ENCODE assay signal across 1 cellular context in genomic region chr11:119782021-119782420, GRCh38.
TF ChIP-seq lines count a peak whose summit lies in the region.

No MANE protein-coding gene starts in this region.

TF ChIP-seq in HepG2, 621 proteins besides CTCF, POLR2A, EP300 and RAD21:
- TF ChIP-seq NR3C1 (CRISPR knock-in tag; IDR thresholded peaks at IDR 0.05) (no peak), ZNF547 (CRISPR knock-in tag; IDR thresholded peaks at IDR 0.05) (no peak), U2AF1 (optimal IDR thresholded peaks at IDR 0.05; ENCODE audit: low read depth, low read length) (no peak), TIGD3 (CRISPR knock-in tag; IDR thresholded peaks at IDR 0.05; ENCODE audit: borderline replicate concordance) (no peak), ELF1 (CRISPR knock-in tag; IDR thresholded peaks at IDR 0.05) (no peak)
TF ChIP-seq in HepG2: peak in this region for 0.
